20 cellular contexts compared by ENCODE assay signal in genomic region chr3:118960876-118961275, GRCh38.
DNase-seq lines count a peak whose midpoint lies in the region; FAIRE-seq and TF ChIP-seq lines count a peak whose summit lies in the region.
"Had no signal": no experiment of that assay in that cellular context is flagged by ENCODE, and none has a peak within 500 bp of the region (broad histone marks: within the 10 kb centered on the region; RNA-seq: fewer than 3 reads in every experiment).

No MANE protein-coding gene starts in this region.

- H3K18ac ChIP-seq in neuronal stem cell (ENCODE audit: low read length), result peak overlapping the region; percentile 81

- no peak overlapping the region for H3K14ac ChIP-seq in neuronal stem cell (ENCODE audit: low read length)

- DNase-seq in DMS53 treated with DMSO at 0.1 percent for 48 hours (lab: John Stamatoyannopoulos, UW; ENCODE audit: unreplicated experiment) (peak; percentile 31), NCI-H2171 treated with DMSO at 0.1 percent for 48 hours (lab: John Stamatoyannopoulos, UW) (peak; percentile 73), astrocyte of the cerebellum (ENCODE audit: low read depth) (peak; percentile 1), neuronal stem cell (ENCODE audit: low spot score) (no peak), H54 (ENCODE audit: insufficient read length, low spot score) (no peak), NCI-H1436 (lab: John Stamatoyannopoulos, UW) (no peak)
- no peak for DNase-seq in CD8-positive, alpha-beta memory T cell
- DNase-seq: activated gamma-delta T cell treated with Interleukin-2 at 50 U/mL for 16 hours, DMS153, H9, naive B cell, NCI-H1105 treated with DMSO at 0.1 percent for 48 hours, NCI-H226, small intestine, T1000 had no signal

- no peak overlapping the region for H2BK5ac ChIP-seq in neuronal stem cell (ENCODE audit: low read length)

- no peak overlapping the region for H3K4me3 Mint-ChIP-seq in CD8-positive, alpha-beta memory T cell
- H3K4me3 Mint-ChIP-seq: H9, naive B cell had no signal

- H3K27me3 Mint-ChIP-seq in CD8-positive, alpha-beta memory T cell, result peaks cover 0 to 16% of the 10 kb centered on the region in 2 donors

- no peak overlapping the region for H3K23ac ChIP-seq in neuronal stem cell (ENCODE audit: low read depth, low read length, poor library complexity)

- CTCF ChIA-PET in CD8-positive, alpha-beta memory T cell (lab: Charles Lee), result no interaction called here

- no peaks in the 10 kb centered on the region for H3K36me3 ChIP-seq in neuronal stem cell (replicated peaks in 1 of 2; ENCODE audit: control insufficient read depth in 2 of 2, insufficient read depth in 2 of 2, low read length in 2 of 2)
- H3K36me3 ChIP-seq in CD8-positive, alpha-beta memory T cell (ENCODE audit: insufficient read depth, low read length), result no peaks in the 10 kb centered on the region
- H3K36me3 ChIP-seq: thoracic aorta had no signal

- no peak for FAIRE-seq in H54 (lab: Jason Lieb, UNC)
- FAIRE-seq: colon, endometrium had no signal

- in situ Hi-C loops in astrocyte of the cerebellum (cut with HindIII; ENCODE audit: low sequenced_read_pairs), result no loop called here

- H4K91ac ChIP-seq in neuronal stem cell (ENCODE audit: low read depth, low read length, poor library complexity), result no peak overlapping the region

- H2BK120ac ChIP-seq in neuronal stem cell (ENCODE audit: low read depth, low read length), result no peak overlapping the region

- no peak overlapping the region for H3K4me3 ChIP-seq in astrocyte of the cerebellum (ENCODE audit: low read depth, low read length)
- H3K4me3 ChIP-seq in neuronal stem cell (ENCODE audit: low read length in 2 of 2), result no peak overlapping the region
- no peak overlapping the region for H3K4me3 ChIP-seq in CD8-positive, alpha-beta memory T cell (ENCODE audit: low read length)
- H3K4me3 ChIP-seq: lung, thoracic aorta had no signal

- no peak overlapping the region for H4K8ac ChIP-seq in neuronal stem cell (ENCODE audit: low read depth, low read length)

- H3K4ac ChIP-seq in neuronal stem cell (ENCODE audit: low read length), result no peak overlapping the region

- no peak for TF ChIP-seq CTCF in astrocyte of the cerebellum (IDR thresholded peaks at IDR 0.05; ENCODE audit: low read depth, low read length, missing control alignments)

- no peaks in the 10 kb centered on the region for H3K36me3 Mint-ChIP-seq in CD8-positive, alpha-beta memory T cell
- H3K36me3 Mint-ChIP-seq: naive B cell had no signal

- H2BK15ac ChIP-seq in neuronal stem cell (ENCODE audit: low read length), result no peak overlapping the region

- WGBS in neuronal stem cell (ENCODE audit: extremely low coverage in 2 of 2, insufficient read length in 2 of 2, insufficient replicate concordance in 1 of 2), 2 donors, result no CpG with 5 or more reads among the region's 2 CpGs

- no peak overlapping the region for H2BK12ac ChIP-seq in neuronal stem cell (ENCODE audit: low read length)

- H3K9ac ChIP-seq in neuronal stem cell (ENCODE audit: low read depth, low read length, poor library complexity), result no peak overlapping the region

- H3K9me3 ChIP-seq in neuronal stem cell (replicated peaks in 1 of 2; ENCODE audit: control insufficient read depth in 2 of 2, insufficient read depth in 1 of 2, low read depth in 1 of 2, low read length in 2 of 2), result no peaks in the 10 kb centered on the region
- H3K9me3 ChIP-seq in CD8-positive, alpha-beta memory T cell (ENCODE audit: low read length), result no peaks in the 10 kb centered on the region
- H3K9me3 ChIP-seq: thoracic aorta had no signal

- H3K79me1 ChIP-seq in neuronal stem cell (ENCODE audit: low read depth, low read length), result no peaks in the 10 kb centered on the region

- no peaks in the 10 kb centered on the region for H3K27me3 ChIP-seq in neuronal stem cell (ENCODE audit: control insufficient read depth in 3 of 3, insufficient read depth in 3 of 3, low read depth in 1 of 3, low read length in 3 of 3)
- H3K27me3 ChIP-seq in CD8-positive, alpha-beta memory T cell (ENCODE audit: insufficient read depth, low read length, poor library complexity, severe bottlenecking), result no peaks in the 10 kb centered on the region

- no peak overlapping the region for H2AK5ac ChIP-seq in neuronal stem cell (ENCODE audit: low read depth, low read length)

- POLR2A ChIA-PET in CD8-positive, alpha-beta memory T cell (lab: Charles Lee), result no interaction called here

- H3K4me1 ChIP-seq in neuronal stem cell (ENCODE audit: control insufficient read depth in 2 of 2, insufficient read depth in 1 of 2, low read depth in 1 of 2, low read length in 2 of 2), result peaks cover 0 to 4% of the 10 kb centered on the region in 2 donors
- peaks cover 23% of the 10 kb centered on the region for H3K4me1 ChIP-seq in CD8-positive, alpha-beta memory T cell (ENCODE audit: insufficient read depth, low read length)

- H3K4me2 ChIP-seq in neuronal stem cell (ENCODE audit: insufficient read depth, low read length, poor library complexity, severe bottlenecking), result peak overlapping the region; percentile 2

- peaks cover 0 to 2% (median 0%) of the 10 kb centered on the region in 5 donors for H3K9me3 Mint-ChIP-seq in CD8-positive, alpha-beta memory T cell

- no peak overlapping the region for H3K27ac Mint-ChIP-seq in CD8-positive, alpha-beta memory T cell
- H3K27ac Mint-ChIP-seq: H9, naive B cell had no signal

- peaks cover 15 to 21% (median 17%) of the 10 kb centered on the region in 3 donors for H3K4me1 Mint-ChIP-seq in CD8-positive, alpha-beta memory T cell
- H3K4me1 Mint-ChIP-seq: naive B cell had no signal

- no peak overlapping the region for H3K27ac ChIP-seq in neuronal stem cell (replicated peaks; ENCODE audit: low read length)
- H3K27ac ChIP-seq in CD8-positive, alpha-beta memory T cell (ENCODE audit: low read depth, low read length), result no peak overlapping the region
- H3K27ac ChIP-seq: HL-60, thoracic aorta had no signal

- TF ChIP-seq POLR2A in H54 (IDR thresholded peaks at IDR 0.05; ENCODE audit: low read depth, low read length), result no peak

- H2AFZ ChIP-seq in neuronal stem cell (ENCODE audit: low read length), result no peak overlapping the region

Comparison
In these comparisons a context has a peak if more than half of its experiments do, and no peak if none do; other contexts are left out.
1. DNase-seq: peak in DMS53 treated with DMSO at 0.1 percent for 48 hours (single experiment), NCI-H2171 treated with DMSO at 0.1 percent for 48 hours (single experiment) and astrocyte of the cerebellum (single experiment); none in neuronal stem cell (single experiment), H54 (single experiment), CD8-positive, alpha-beta memory T cell (0 of 5) and NCI-H1436 (single experiment).